In the genomic region with DNA sequence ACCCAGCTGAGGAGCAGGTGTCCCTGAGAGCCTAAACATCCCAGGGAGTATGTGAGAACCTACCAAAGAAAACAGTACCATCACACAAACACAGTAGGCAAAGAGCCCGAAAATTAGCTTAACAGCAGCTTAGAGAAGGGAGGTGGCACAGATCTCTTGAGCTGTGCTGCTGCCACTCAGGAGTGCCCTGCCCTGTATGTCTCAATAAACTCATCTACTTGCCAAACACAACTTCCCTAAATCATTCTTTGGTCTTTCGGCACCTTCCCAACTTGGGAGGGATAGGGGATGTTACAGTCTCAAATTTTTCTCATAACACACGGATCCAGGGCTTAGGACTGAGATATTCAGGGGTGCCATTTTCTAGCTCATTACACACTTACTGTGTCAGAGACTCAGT, we compare ENCODE assay signal across 29 cellular contexts.
"Had no signal": no experiment of that assay in that cellular context is flagged by ENCODE, and none has a peak within 500 bp of the region (broad histone marks: within the 10 kb centered on the region; RNA-seq: fewer than 3 reads in every experiment).

No MANE protein-coding gene starts in this region.

- ATAC-seq: activated CD4-positive, alpha-beta T cell treated with anti-CD3 and anti-CD28 coated beads for 36 hours; effector memory CD8-positive, alpha-beta T cell; left lobe of liver; natural killer cell; right cardiac atrium; WTC11 had no signal

- H3K36me3 ChIP-seq: colonic mucosa, esophagus muscularis mucosa, ovary, tibial artery had no signal

- H3K4me1 Mint-ChIP-seq: activated CD4-positive, alpha-beta T cell treated with anti-CD3 and anti-CD28 coated beads for 36 hours; activated naive CD8-positive, alpha-beta T cell treated with anti-CD3 and anti-CD28 coated beads for 36 hours; central memory CD8-positive, alpha-beta T cell; immature natural killer cell; mesothelial cell of epicardium; natural killer cell; WTC11 had no signal

- H3K4me3 Mint-ChIP-seq: activated CD4-positive, alpha-beta T cell treated with anti-CD3 and anti-CD28 coated beads for 36 hours; activated naive CD8-positive, alpha-beta T cell treated with anti-CD3 and anti-CD28 coated beads for 36 hours; central memory CD8-positive, alpha-beta T cell; effector memory CD8-positive, alpha-beta T cell; immature natural killer cell; mesothelial cell of epicardium; natural killer cell; stimulated activated naive CD8-positive, alpha-beta T cell treated with anti-CD3 and anti-CD28 coated beads, Interleukin-15, Interleukin-2, amounts not matched to agents 100 ng/mL and 50 ng/mL, for 24 hours; WTC11 had no signal

- DNase-seq: activated CD4-positive, alpha-beta T cell treated with anti-CD3 and anti-CD28 coated beads for 36 hours; activated CD4-positive, alpha-beta T cell treated with anti-CD3 and anti-CD28 coated beads, Interleukin-2, amount 50 U/mL, for 48 hours; activated naive CD4-positive, alpha-beta T cell treated with Interleukin-2 at 50 U/mL for 16 hours; activated naive CD8-positive, alpha-beta T cell treated with anti-CD3 and anti-CD28 coated beads for 36 hours; activated T-cell treated with anti-CD3 and anti-CD28 coated beads, Interleukin-2, amount 50 U/mL, for 48 hours; colonic mucosa; dorsolateral prefrontal cortex; effector memory CD8-positive, alpha-beta T cell; glutamatergic neuron; immature natural killer cell; mammary epithelial cell; natural killer cell; ovary; right cardiac atrium; stimulated activated CD4-positive, alpha-beta T cell treated with anti-CD3 and anti-CD28 coated beads, Interleukin-12 subunit alpha, Interleukin-12 subunit beta, amount 100 ng/mL, for 4 hours; stimulated activated CD4-positive, alpha-beta T cell treated with anti-CD3 and anti-CD28 coated beads, Interleukin-4, amount 100 ng/mL, for 4 hours; T-helper 9 cell; tibial artery had no signal

- H3K27ac ChIP-seq: colonic mucosa, dorsolateral prefrontal cortex, esophagus muscularis mucosa, hepatocyte, ovary, tibial artery had no signal

- H3K27me3 ChIP-seq: colonic mucosa, dorsolateral prefrontal cortex, esophagus muscularis mucosa, hepatocyte, ovary, tibial artery had no signal

- H3K9me3 ChIP-seq: colonic mucosa, ovary, tibial artery had no signal

- H3K79me2 ChIP-seq: hepatocyte had no signal

- FAIRE-seq: astrocyte, endothelial cell of umbilical vein, frontal cortex, urothelium cell line had no signal

- H3K4me1 ChIP-seq: colonic mucosa, esophagus muscularis mucosa, tibial artery had no signal

- H3K4me2 ChIP-seq: hepatocyte had no signal

- H3K36me3 Mint-ChIP-seq: WTC11 had no signal

- H2AFZ ChIP-seq: hepatocyte had no signal

- H3K27ac Mint-ChIP-seq: activated CD4-positive, alpha-beta T cell treated with anti-CD3 and anti-CD28 coated beads for 36 hours; activated naive CD8-positive, alpha-beta T cell treated with anti-CD3 and anti-CD28 coated beads for 36 hours; effector memory CD8-positive, alpha-beta T cell; immature natural killer cell; mesothelial cell of epicardium; natural killer cell; stimulated activated naive CD8-positive, alpha-beta T cell treated with anti-CD3 and anti-CD28 coated beads, Interleukin-15, Interleukin-2, amounts not matched to agents 100 ng/mL and 50 ng/mL, for 24 hours; WTC11 had no signal

- H3K4me3 ChIP-seq: colonic mucosa, dorsolateral prefrontal cortex, esophagus muscularis mucosa, hepatocyte, ovary, tibial artery had no signal

- H3K27me3 Mint-ChIP-seq: activated CD4-positive, alpha-beta T cell treated with anti-CD3 and anti-CD28 coated beads for 36 hours; activated naive CD8-positive, alpha-beta T cell treated with anti-CD3 and anti-CD28 coated beads for 36 hours; central memory CD8-positive, alpha-beta T cell; effector memory CD8-positive, alpha-beta T cell; stimulated activated naive CD8-positive, alpha-beta T cell treated with anti-CD3 and anti-CD28 coated beads, Interleukin-15, Interleukin-2, amounts not matched to agents 100 ng/mL and 50 ng/mL, for 24 hours had no signal
